37 cellular contexts compared by ENCODE assay signal in genomic region chr11:36683823-36684222, GRCh38.
"Had no signal": no experiment of that assay in that cellular context is flagged by ENCODE, and none has a peak within 500 bp of the region (broad histone marks: within the 10 kb centered on the region; RNA-seq: fewer than 3 reads in every experiment).

No MANE protein-coding gene starts in this region.

- H3K9me3 ChIP-seq: adrenal gland, ascending aorta had no signal

- H3K27ac ChIP-seq: adrenal gland, ascending aorta, cardiac muscle cell, VCaP had no signal

- H3K27me3 ChIP-seq: adrenal gland, ascending aorta, cardiac muscle cell had no signal

- H3K4me1 Mint-ChIP-seq: activated B cell treated with CpG ODN at 0.5 μM for 24 hours; activated T-helper 17 cell treated with anti-CD3 and anti-CD28 coated beads, Interleukin-2, amount 50 U/mL, for 72 hours; brain; central memory CD8-positive, alpha-beta T cell had no signal

- H3K4me3 Mint-ChIP-seq: activated B cell treated with CpG ODN at 0.5 μM for 24 hours; activated CD4-positive, alpha-beta memory T cell treated with anti-CD3 and anti-CD28 coated beads for 36 hours; activated CD4-positive, alpha-beta T cell treated with anti-CD3 and anti-CD28 coated beads, Interleukin-2, amount 10 ng/mL, durations not matched to agents 24 days and 14 days; activated CD8-positive, alpha-beta T cell treated with anti-CD3 and anti-CD28 coated beads for 36 hours; activated naive CD8-positive, alpha-beta T cell treated with anti-CD3 and anti-CD28 coated beads for 36 hours; activated T-cell treated with anti-CD3 and anti-CD28 coated beads, Interleukin-2, amount 50 U/mL, for 4 hours; activated T-cell treated with anti-CD3 and anti-CD28 coated beads, Interleukin-2, amount 50 U/mL, for 72 hours; activated T-helper 1 cell treated with anti-CD3 and anti-CD28 coated beads, Interleukin-12 subunit alpha, Interleukin-12 subunit beta, Interleukin-2, Interleukin-4 antibody, amounts not matched to agents 30 ng/mL and 10 ng/mL and 1 ng/mL, durations not matched to agents 14 hours and 24 hours and 36 hours; activated T-helper 17 cell treated with anti-CD3 and anti-CD28 coated beads, Interleukin-2, amount 50 U/mL, for 72 hours; brain; central memory CD8-positive, alpha-beta T cell; T-helper 1 cell treated with Interleukin-12 subunit alpha and Interleukin-12 subunit beta and Interleukin-4 antibody, amounts not matched to agents 30 μg/mL and 1 μg/mL, for 36 hours; T-helper 2 cell treated with Interferon-gamma antibody and Interleukin-4, amounts not matched to agents 5 μg/mL and 100 μg/mL, for 36 hours had no signal

- DNase-seq: activated B cell treated with CpG ODN at 0.5 μM for 24 hours; activated CD4-positive, alpha-beta memory T cell treated with anti-CD3 and anti-CD28 coated beads for 36 hours; activated CD4-positive, alpha-beta T cell treated with anti-CD3 and anti-CD28 coated beads for 4 hours; activated CD4-positive, alpha-beta T cell treated with anti-CD3 and anti-CD28 coated beads, Interleukin-2, amount 10 ng/mL, durations not matched to agents 24 days and 14 days; activated CD4-positive, alpha-beta T cell treated with anti-CD3 and anti-CD28 coated beads, Interleukin-2, amount 50 U/mL, for 1 hour; activated CD4-positive, alpha-beta T cell treated with anti-CD3 and anti-CD28 coated beads, Interleukin-2, amount 50 U/mL, for 4 hours; activated CD4-positive, CD25-positive, alpha-beta regulatory T cell treated with anti-CD3 and anti-CD28 coated beads, Interleukin-2, amount 50 U/mL, for 72 hours; activated CD8-positive, alpha-beta memory T cell treated with anti-CD3 and anti-CD28 coated beads, Interleukin-2, amount 50 U/mL, for 4 hours; activated CD8-positive, alpha-beta T cell treated with anti-CD3 and anti-CD28 coated beads for 36 hours; activated effector memory CD4-positive, alpha-beta T cell treated with Interleukin-2 at 50 U/mL for 16 hours; activated gamma-delta T cell; activated naive CD4-positive, alpha-beta T cell treated with anti-CD3 and anti-CD28 coated beads, Interleukin-2, amount 50 U/mL, for 16 hours; activated naive CD4-positive, alpha-beta T cell treated with Interleukin-2 at 50 U/mL for 16 hours; activated naive CD8-positive, alpha-beta T cell treated with anti-CD3 and anti-CD28 coated beads for 36 hours; activated T-cell treated with anti-CD3 and anti-CD28 coated beads for 4 hours; activated T-cell treated with anti-CD3 and anti-CD28 coated beads, Interleukin-2, amount 50 U/mL, for 1 hour; activated T-cell treated with anti-CD3 and anti-CD28 coated beads, Interleukin-2, amount 50 U/mL, for 4 hours; activated T-cell treated with anti-CD3 and anti-CD28 coated beads, Interleukin-2, amount 50 U/mL, for 72 hours; adrenal gland; amygdala; anterior cingulate cortex; cerebellar nuclear complex; T-helper 1 cell; T-helper 2 cell; T-helper 9 cell had no signal

- H3K4me3 ChIP-seq: adrenal gland, ascending aorta, cardiac muscle cell had no signal

- H3K9me3 Mint-ChIP-seq: activated CD4-positive, alpha-beta memory T cell treated with anti-CD3 and anti-CD28 coated beads for 36 hours; activated CD4-positive, alpha-beta T cell treated with anti-CD3 and anti-CD28 coated beads, Interleukin-2, amount 10 ng/mL, durations not matched to agents 24 days and 14 days; activated CD8-positive, alpha-beta T cell treated with anti-CD3 and anti-CD28 coated beads for 36 hours; activated T-cell treated with anti-CD3 and anti-CD28 coated beads, Interleukin-2, amount 50 U/mL, for 4 hours; activated T-helper 1 cell treated with anti-CD3 and anti-CD28 coated beads, Interleukin-12 subunit alpha, Interleukin-12 subunit beta, Interleukin-2, Interleukin-4 antibody, amounts not matched to agents 30 ng/mL and 10 ng/mL and 1 ng/mL, durations not matched to agents 14 hours and 24 hours and 36 hours; activated T-helper 17 cell treated with anti-CD3 and anti-CD28 coated beads, Interleukin-2, amount 50 U/mL, for 72 hours; central memory CD8-positive, alpha-beta T cell; T-helper 1 cell treated with Interleukin-12 subunit alpha and Interleukin-12 subunit beta and Interleukin-4 antibody, amounts not matched to agents 30 μg/mL and 1 μg/mL, for 36 hours had no signal

- ATAC-seq: activated CD8-positive, alpha-beta T cell treated with anti-CD3 and anti-CD28 coated beads for 36 hours; activated naive CD4-positive, alpha-beta T cell treated with anti-CD3 and anti-CD28 coated beads, Interleukin-2, amount 50 U/mL, for 72 hours; activated T-cell treated with anti-CD3 and anti-CD28 coated beads, Interleukin-2, amount 50 U/mL, for 72 hours; activated T-helper 17 cell treated with anti-CD3 and anti-CD28 coated beads, Interleukin-2, amount 50 U/mL, for 72 hours had no signal

- H3K36me3 ChIP-seq: adrenal gland, ascending aorta, cardiac muscle cell had no signal

- FAIRE-seq: bronchial epithelial cell, TTC549 had no signal

- H3K4me1 ChIP-seq: adrenal gland, ascending aorta had no signal

- H3K36me3 Mint-ChIP-seq: activated CD4-positive, alpha-beta memory T cell treated with anti-CD3 and anti-CD28 coated beads for 36 hours; activated naive CD8-positive, alpha-beta T cell treated with anti-CD3 and anti-CD28 coated beads for 36 hours; brain had no signal

- H3K27ac Mint-ChIP-seq: activated B cell treated with CpG ODN at 0.5 μM for 24 hours; activated CD4-positive, alpha-beta memory T cell treated with anti-CD3 and anti-CD28 coated beads for 36 hours; activated CD4-positive, alpha-beta T cell treated with anti-CD3 and anti-CD28 coated beads, Interleukin-2, amount 10 ng/mL, durations not matched to agents 24 days and 14 days; activated CD8-positive, alpha-beta T cell treated with anti-CD3 and anti-CD28 coated beads for 36 hours; activated naive CD4-positive, alpha-beta T cell treated with anti-CD3 and anti-CD28 coated beads, Interleukin-2, amount 50 U/mL, for 72 hours; activated naive CD8-positive, alpha-beta T cell treated with anti-CD3 and anti-CD28 coated beads for 36 hours; activated T-cell treated with anti-CD3 and anti-CD28 coated beads, Interleukin-2, amount 50 U/mL, for 72 hours; activated T-helper 1 cell treated with anti-CD3 and anti-CD28 coated beads, Interleukin-12 subunit alpha, Interleukin-12 subunit beta, Interleukin-2, Interleukin-4 antibody, amounts not matched to agents 30 ng/mL and 10 ng/mL and 1 ng/mL, durations not matched to agents 14 hours and 24 hours and 36 hours; activated T-helper 17 cell treated with anti-CD3 and anti-CD28 coated beads, Interleukin-2, amount 50 U/mL, for 72 hours; brain; T-helper 1 cell treated with Interleukin-12 subunit alpha and Interleukin-12 subunit beta and Interleukin-4 antibody, amounts not matched to agents 30 μg/mL and 1 μg/mL, for 36 hours; T-helper 2 cell treated with Interferon-gamma antibody and Interleukin-4, amounts not matched to agents 5 μg/mL and 100 μg/mL, for 36 hours had no signal
